In genomic region chr1:29465755-29466154, GRCh38 we compare ENCODE assay signal across 16 cellular contexts.
DNase-seq lines count a peak whose midpoint lies in the region; ATAC-seq, FAIRE-seq and TF ChIP-seq lines count a peak whose summit lies in the region.
"Had no signal": no experiment of that assay in that cellular context is flagged by ENCODE, and none has a peak within 500 bp of the region (broad histone marks: within the 10 kb centered on the region; RNA-seq: fewer than 3 reads in every experiment).

No MANE protein-coding gene starts in this region.

- no peak overlapping the region for H3K4me3 ChIP-seq in epithelial cell of esophagus (ENCODE audit: low read length)
- H3K4me3 ChIP-seq in MG63, result no peak overlapping the region
- H3K4me3 ChIP-seq: lower lobe of right lung, thoracic aorta had no signal

- H3K36me3 ChIP-seq in MG63, result no peaks in the 10 kb centered on the region
- H3K36me3 ChIP-seq: lower lobe of right lung, neutrophil, thoracic aorta had no signal

- no peak for FAIRE-seq in D721Med (lab: Jason Lieb, UNC)
- FAIRE-seq: H1 had no signal

- H3K9me3 ChIP-seq in MG63, result no peaks in the 10 kb centered on the region
- H3K9me3 ChIP-seq: lower lobe of right lung, neutrophil, thoracic aorta had no signal

- no peak for ATAC-seq in HG03159 (IDR thresholded peaks at IDR 0.05; ENCODE audit: unreplicated experiment)
- ATAC-seq: lower lobe of right lung had no signal

- H3K27me3 ChIP-seq in MG63, result 0 out of 2 replicates have a peak, but pooled peaks cover 2% of the 10 kb centered on the region
- H3K27me3 ChIP-seq: neutrophil had no signal

- DNase-seq in DMS 273 (lab: John Stamatoyannopoulos, UW; ENCODE audit: unreplicated experiment) (peak; percentile 29), DMS 273 treated with DMSO at 0.1 percent for 48 hours (lab: John Stamatoyannopoulos, UW) (no peak), epithelial cell of esophagus (ENCODE audit: low read depth) (peak; percentile 31), renal cortical epithelial cell (ENCODE audit: low read depth) (peak; percentile 27), MG63 (no peak), D721Med (ENCODE audit: insufficient read length, low spot score) (no peak)
- DNase-seq: effector CD8-positive, alpha-beta T cell; hippocampal formation; lower lobe of right lung; NCI-H2029 treated with DMSO at 0.1 percent for 48 hours; NK-92 treated with Interleukin-12 subunit alpha and Interleukin-12 subunit beta, amount 100 ng/mL, for 24 hours had no signal

- TF ChIP-seq CTCF in epithelial cell of esophagus (IDR thresholded peaks at IDR 0.05; ENCODE audit: insufficient read depth, low read depth, low read length, missing control alignments) (no peak), D721Med (IDR thresholded peaks at IDR 0.05; ENCODE audit: insufficient read depth, missing control alignments) (no peak)

TF ChIP-seq in PFSK-1, 5 proteins besides CTCF, POLR2A, EP300 and RAD21:
- peak; percentile 81 to 96 for TF ChIP-seq REST (IDR thresholded peaks at IDR 0.05; ENCODE audit: insufficient read depth in 1 of 2, low read depth in 2 of 2, low read length in 2 of 2)
- TF ChIP-seq POLR2AphosphoS5 (IDR thresholded peaks at IDR 0.05; ENCODE audit: low read depth, low read length), result no peak
TF ChIP-seq in PFSK-1: peak in this region for 1.

Comparison
In these comparisons a context has a peak if more than half of its experiments do, and no peak if none do; other contexts are left out.
1. DNase-seq: peak in DMS 273 (single experiment), epithelial cell of esophagus (single experiment) and renal cortical epithelial cell (single experiment); none in DMS 273 treated with DMSO at 0.1 percent for 48 hours (single experiment), MG63 (single experiment) and D721Med (single experiment).